In genomic region chr19:15555759-15556633, GRCh38 we compare ENCODE assay signal across 8 cellular contexts. TPM values are rescaled to one million over a fixed set of nuclear protein-coding genes. Genes with fewer than 3 reads are reported as not detected.
DNase-seq lines count a peak whose midpoint lies in the region; ATAC-seq and TF ChIP-seq lines count a peak whose summit lies in the region.

No MANE protein-coding gene starts in this region.

- peak; percentile 73 to 80 (median 77) for TF ChIP-seq CTCF in esophagus muscularis mucosa (IDR thresholded peaks at IDR 0.05)

- TF ChIP-seq EP300 in esophagus muscularis mucosa (IDR thresholded peaks at IDR 0.05) = no peak

- peaks cover 0 to 73% (median 6%) of the 10 kb centered on the region in 4 donors for H3K27me3 ChIP-seq in esophagus muscularis mucosa

- 5% methylated on average over 26 of the region's 49 CpGs for WGBS in esophagus muscularis mucosa

- H3K36me3 ChIP-seq in esophagus muscularis mucosa = no peaks in the 10 kb centered on the region

- ATAC-seq in GM21528 (IDR thresholded peaks at IDR 0.05; ENCODE audit: low FRiP score, unreplicated experiment) = peak; percentile 70

- no peaks in the 10 kb centered on the region for H3K9me3 ChIP-seq in esophagus muscularis mucosa

- peak overlapping the region; percentile 25 to 48 (median 38) for H3K4me3 ChIP-seq in esophagus muscularis mucosa

- peaks cover 10 to 25% (median 22%) of the 10 kb centered on the region in 4 donors for H3K4me1 ChIP-seq in esophagus muscularis mucosa

- H3K27ac ChIP-seq in esophagus muscularis mucosa (replicated peaks in 1 of 4) = no peak overlapping the region

- intact Hi-C loops in esophagus muscularis mucosa (cut with DNase I) = loop anchor here (1.0 to 5.0 kb wide), 4 partner anchors 104 to 454 kb away; no protein-coding TSS in a partner anchor

- DNase-seq in COLO829 (ENCODE audit: low spot score) (peak; percentile 93), KG1 (lab: John Stamatoyannopoulos, UW) (peak; percentile 90), esophagus muscularis mucosa (ENCODE audit: extremely low spot score) (peak; percentile 97), myocyte (ENCODE audit: low read depth) (peak; percentile 81)
- DNase-seq in activated T-cell treated with anti-CD3 and anti-CD28 coated beads, Interleukin-2, amount 50 U/mL, for 1 hour = peak; percentile 99
- peak; percentile 92 to 97 for DNase-seq in stimulated activated CD8-positive, alpha-beta memory T cell treated with anti-CD3 and anti-CD28 coated beads, Interleukin-7, amount 100 ng/mL, for 1 hour (ENCODE audit: low read depth in 2 of 2)

- no peak for TF ChIP-seq POLR2A in esophagus muscularis mucosa (IDR thresholded peaks at IDR 0.05; ENCODE audit: low read depth)

TF ChIP-seq in PFSK-1, 5 proteins besides CTCF, POLR2A, EP300 and RAD21:
- TF ChIP-seq REST (IDR thresholded peaks at IDR 0.05; ENCODE audit: insufficient read depth in 1 of 2, low read depth in 2 of 2, low read length in 2 of 2) = no peak
- TF ChIP-seq TAF1 (IDR thresholded peaks at IDR 0.05; ENCODE audit: borderline replicate concordance, insufficient read depth, low read length) = no peak
- peak; percentile 88 for TF ChIP-seq FOXP2 (optimal IDR thresholded peaks at IDR 0.05; ENCODE audit: borderline replicate concordance, extremely low read depth, extremely low read length, insufficient read depth)

RNA-seq across cellular contexts. Expression of gene CYP4F22, which starts 47.7 kb away (rescaled TPM):
- polyA plus RNA-seq in PFSK-1 (2012; ENCODE audit: insufficient read length, low read depth) = 1.7 TPM
- not detected for total RNA-seq in esophagus muscularis mucosa
- total RNA-seq in myocyte = not detected in 2 replicates
- polyA plus RNA-seq in myocyte (2012) = not detected

RNA-seq across cellular contexts. Expression of gene CYP4F8, which starts 59.0 kb away (rescaled TPM):
- not detected for polyA plus RNA-seq in PFSK-1 (2012; ENCODE audit: insufficient read length, low read depth)
- total RNA-seq in esophagus muscularis mucosa = not detected
- not detected in 2 replicates for total RNA-seq in myocyte
- polyA plus RNA-seq in myocyte (2012) = not detected
